In the genomic region with DNA sequence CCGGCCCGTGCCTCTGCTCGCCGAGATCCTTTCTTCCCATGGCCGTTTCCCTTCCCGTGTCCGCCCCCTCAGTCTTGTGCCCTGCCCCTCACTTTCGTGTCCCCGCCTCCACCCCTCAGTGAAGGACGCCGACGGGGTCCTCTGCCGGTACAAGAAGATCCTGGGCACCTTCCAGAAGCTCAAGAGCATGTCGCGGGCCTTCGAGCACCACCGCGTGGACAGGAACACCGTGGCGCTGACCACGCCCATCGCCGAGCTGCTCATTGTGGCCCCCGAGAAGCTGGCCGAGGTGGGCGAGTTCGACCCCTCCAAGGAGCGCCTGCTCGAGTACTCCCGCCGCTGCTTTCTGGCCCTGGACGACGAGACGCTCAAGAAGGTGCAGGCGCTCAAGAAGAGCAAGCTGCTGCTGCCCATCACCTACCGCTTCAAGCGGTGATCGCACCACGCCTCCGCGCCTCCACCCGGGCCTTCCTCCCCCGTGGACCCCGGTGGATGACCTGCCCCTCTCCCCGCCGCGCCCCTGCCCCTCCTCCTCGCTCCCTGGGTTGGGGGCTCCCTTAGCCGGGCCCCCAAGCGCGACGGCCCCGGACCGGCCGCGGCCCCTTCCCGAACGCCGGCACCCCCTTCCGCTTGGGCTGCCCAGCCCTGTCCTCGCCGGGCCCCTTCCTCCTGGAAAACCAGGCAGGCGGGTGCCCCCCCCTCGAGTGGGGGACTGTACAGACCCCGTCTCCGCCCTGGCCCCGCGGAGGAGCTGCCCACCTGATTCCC, we compare ENCODE assay signal across 12 cellular contexts. TPM values are rescaled to one million over a fixed set of nuclear protein-coding genes. Genes with fewer than 3 reads are reported as not detected.
DNase-seq lines count a peak whose midpoint lies in the region; FAIRE-seq and TF ChIP-seq lines count a peak whose summit lies in the region.
"Had no signal": no experiment of that assay in that cellular context is flagged by ENCODE, and none has a peak within 500 bp of the region (broad histone marks: within the 10 kb centered on the region; RNA-seq: fewer than 3 reads in every experiment).

No MANE protein-coding gene starts in this region.

- H3K27me3 Mint-ChIP-seq in activated naive CD8-positive, alpha-beta T cell treated with anti-CD3 and anti-CD28 coated beads for 36 hours, result peaks cover 5% of the 10 kb centered on the region

- H3K9me3 Mint-ChIP-seq in activated naive CD8-positive, alpha-beta T cell treated with anti-CD3 and anti-CD28 coated beads for 36 hours, result no peaks in the 10 kb centered on the region

- peak overlapping the region; percentile 43 for H3K4me3 Mint-ChIP-seq in activated naive CD8-positive, alpha-beta T cell treated with anti-CD3 and anti-CD28 coated beads for 36 hours

- H3K4me1 ChIP-seq in kidney (ENCODE audit: control insufficient read depth in 1 of 2, insufficient read depth in 1 of 2, low read depth in 1 of 2, low read length in 2 of 2) (peaks cover 10 to 30% of the 10 kb centered on the region in 2 donors), testis (peaks cover 24% of the 10 kb centered on the region)

- no peak overlapping the region for H3K27ac ChIP-seq in kidney (ENCODE audit: low read depth in 2 of 2, low read length in 2 of 2)
- H3K27ac ChIP-seq in testis, result peak overlapping the region; percentile 96 to 100

- H3K4me3 ChIP-seq in kidney (ENCODE audit: low read length in 2 of 2) (no peak overlapping the region), testis (peak overlapping the region; percentile 82 to 97)
- H3K4me3 ChIP-seq: body of pancreas had no signal

- no peaks in the 10 kb centered on the region for H3K9me3 ChIP-seq in kidney (ENCODE audit: control insufficient read depth in 1 of 2, low read length in 2 of 2)
- no peaks in the 10 kb centered on the region for H3K9me3 ChIP-seq in testis
- H3K9me3 ChIP-seq: body of pancreas had no signal

- TF ChIP-seq CTCF in kidney (IDR thresholded peaks at IDR 0.05; ENCODE audit: borderline replicate concordance, extremely low read depth, insufficient read depth) (no peak), testis (IDR thresholded peaks at IDR 0.05) (no peak)

- H3K27ac Mint-ChIP-seq in activated naive CD8-positive, alpha-beta T cell treated with anti-CD3 and anti-CD28 coated beads for 36 hours, result peak overlapping the region; percentile 19

- peaks cover 32% of the 10 kb centered on the region for H3K4me1 Mint-ChIP-seq in activated naive CD8-positive, alpha-beta T cell treated with anti-CD3 and anti-CD28 coated beads for 36 hours

- in situ Hi-C loops in KBM-7 (cut with MboI; ENCODE audit: low pct_unique_long_range_greater_than_20kb, low sequenced_read_pairs), result no loop called here

- no peak for FAIRE-seq in kidney (lab: Jason Lieb, UNC)
- FAIRE-seq: keratinocyte, urothelium cell line had no signal

- H3K36me3 Mint-ChIP-seq in activated naive CD8-positive, alpha-beta T cell treated with anti-CD3 and anti-CD28 coated beads for 36 hours, result peaks cover 34% of the 10 kb centered on the region

- no peaks in the 10 kb centered on the region for H3K27me3 ChIP-seq in testis
- H3K27me3 ChIP-seq: body of pancreas had no signal

- WGBS in testis, 2 donors, result 52 to 60% methylated on average over 21 to 67 of the region's 68 CpGs

- intact Hi-C loops in kidney (cut with DNase I) (no loop called here), testis (cut with DNase I; ENCODE audit: low total_unique reads) (no loop called here)

- H3K9ac ChIP-seq in kidney (ENCODE audit: low read length in 2 of 2), result no peak overlapping the region

- H3K36me3 ChIP-seq in kidney (ENCODE audit: control insufficient read depth in 1 of 2, insufficient read depth in 2 of 2, low read length in 2 of 2) (no peaks in the 10 kb centered on the region), testis (ENCODE audit: low read depth, missing control alignments) (no peaks in the 10 kb centered on the region)

- peak; percentile 34 for DNase-seq in activated CD8-positive, alpha-beta memory T cell treated with anti-CD3 and anti-CD28 coated beads, Interleukin-2, amount 50 U/mL, for 4 hours
- no peak for DNase-seq in activated CD8-positive, alpha-beta memory T cell treated with anti-CD3 and anti-CD28 coated beads for 24 hours
- DNase-seq in activated naive CD8-positive, alpha-beta T cell treated with anti-CD3 and anti-CD28 coated beads for 36 hours, result no peak
- peak; percentile 90 for DNase-seq in kidney
- no peak for DNase-seq in testis
- DNase-seq in Kasumi-1 (lab: John Stamatoyannopoulos, UW), result no peak
- DNase-seq in AG20443 (ENCODE audit: low spot score), result no peak
- DNase-seq in KBM-7, result no peak
- DNase-seq: NCI-H524 had no signal

- TF ChIP-seq POLR2A in testis (IDR thresholded peaks at IDR 0.05), result no peak

RNA-seq across cellular contexts. Expression of a gene that starts 2.3 kb away (rescaled TPM):
- 100 to 1,000 TPM; 341 to 345 TPM for total RNA-seq in activated naive CD8-positive, alpha-beta T cell treated with anti-CD3 and anti-CD28 coated beads for 36 hours
- total RNA-seq in kidney (161 TPM), testis (100 to 1,000 TPM; 264 to 281 TPM)
- polyA plus RNA-seq in kidney (ENCODE audit: insufficient read depth, low read depth, low replicate concordance) (54.8 TPM), testis (ENCODE audit: insufficient read depth, low read depth, low replicate concordance) (163 TPM)

RNA-seq across cellular contexts. Expression of a gene that starts 4.5 kb away (rescaled TPM):
- total RNA-seq in activated naive CD8-positive, alpha-beta T cell treated with anti-CD3 and anti-CD28 coated beads for 36 hours, result 10 to 100 TPM; 10.9 to 12.0 TPM
- 22.7 TPM for total RNA-seq in kidney
- polyA plus RNA-seq in kidney (ENCODE audit: insufficient read depth, low read depth, low replicate concordance), result 51.9 TPM
- 10 to 100 TPM; 57.0 to 84.9 TPM for total RNA-seq in testis
- polyA plus RNA-seq in testis (ENCODE audit: insufficient read depth, low read depth, low replicate concordance), result 34.5 TPM

RNA-seq across cellular contexts. Expression of a gene that starts 9.0 kb away (rescaled TPM):
- 10 to 100 TPM; 39.9 to 42.3 TPM for total RNA-seq in activated naive CD8-positive, alpha-beta T cell treated with anti-CD3 and anti-CD28 coated beads for 36 hours
- 23.6 TPM for total RNA-seq in kidney
- 22.0 TPM for polyA plus RNA-seq in kidney (ENCODE audit: insufficient read depth, low read depth, low replicate concordance)
- 10 to 100 TPM; 17.3 to 31.2 TPM for total RNA-seq in testis
- 18.4 TPM for polyA plus RNA-seq in testis (ENCODE audit: insufficient read depth, low read depth, low replicate concordance)

RNA-seq across cellular contexts. Expression of a gene that starts 11.7 kb away (rescaled TPM):
- total RNA-seq in activated naive CD8-positive, alpha-beta T cell treated with anti-CD3 and anti-CD28 coated beads for 36 hours, result 10 to 100 TPM; 29.6 to 30.6 TPM
- total RNA-seq in kidney (56.8 TPM), testis (10 to 100 TPM; 37.6 to 38.0 TPM)
- polyA plus RNA-seq in kidney (ENCODE audit: insufficient read depth, low read depth, low replicate concordance) (47.0 TPM), testis (ENCODE audit: insufficient read depth, low read depth, low replicate concordance) (21.7 TPM)

RNA-seq across cellular contexts. Expression of a gene that starts 22.5 kb away (rescaled TPM):
- total RNA-seq in activated naive CD8-positive, alpha-beta T cell treated with anti-CD3 and anti-CD28 coated beads for 36 hours, result 10 to 100 TPM; 37.1 to 39.5 TPM
- total RNA-seq in kidney (145 TPM), testis (100 to 1,000 TPM; 176 to 303 TPM)
- polyA plus RNA-seq in kidney (ENCODE audit: insufficient read depth, low read depth, low replicate concordance) (138 TPM), testis (ENCODE audit: insufficient read depth, low read depth, low replicate concordance) (134 TPM)

Comparison
In these comparisons a context has a peak if more than half of its experiments do, and no peak if none do; other contexts are left out.
1. DNase-seq: peak in activated CD8-positive, alpha-beta memory T cell treated with anti-CD3 and anti-CD28 coated beads, Interleukin-2, amount 50 U/mL, for 4 hours (single experiment) and kidney (single experiment); none in activated CD8-positive, alpha-beta memory T cell treated with anti-CD3 and anti-CD28 coated beads for 24 hours (single experiment), activated naive CD8-positive, alpha-beta T cell treated with anti-CD3 and anti-CD28 coated beads for 36 hours (single experiment), testis (single experiment), Kasumi-1 (0 of 2), AG20443 (single experiment) and KBM-7 (single experiment).
2. H3K27ac ChIP-seq: peak in testis (2 of 2); none in kidney (0 of 2).
3. H3K4me3 ChIP-seq: peak in testis (2 of 2); none in kidney (0 of 2).